Comparison of ENCODE assay signal across 31 cellular contexts in the genomic region with DNA sequence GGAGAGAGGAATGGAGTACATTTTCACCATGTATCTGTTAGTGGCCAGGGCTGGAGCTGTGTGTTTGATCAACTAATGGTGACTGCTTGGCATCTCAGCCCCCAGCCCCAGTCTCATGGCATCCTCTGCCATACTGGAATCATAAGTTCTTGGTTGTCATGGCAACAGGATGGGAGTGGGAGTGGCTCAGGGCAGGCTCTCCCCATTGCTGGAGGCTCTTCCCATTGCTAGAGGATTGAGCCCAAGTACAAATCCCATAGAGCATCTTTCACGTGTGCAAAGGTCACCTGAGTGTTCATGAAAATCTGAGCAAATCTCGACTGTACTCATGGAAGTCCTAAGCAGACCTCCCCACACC. TPM values are rescaled to one million over a fixed set of nuclear protein-coding genes. Genes with fewer than 3 reads are reported as not detected.
A peak's percentile ranks its signal among the peaks of the same experiment; 100 is the strongest.
DNase-seq lines count a peak whose midpoint lies in the region; ATAC-seq and TF ChIP-seq lines count a peak whose summit lies in the region.
"Had no signal": no experiment of that assay in that cellular context is flagged by ENCODE, and none has a peak within 500 bp of the region (broad histone marks: within the 10 kb centered on the region; RNA-seq: fewer than 3 reads in every experiment).

No MANE protein-coding gene starts in this region.

- no peaks in the 10 kb centered on the region for H3K9me3 ChIP-seq in endodermal cell (ENCODE audit: control insufficient read depth, low read length)
- H3K9me3 ChIP-seq: BLaER1 treated with 17β-estradiol and CSF1 and Interleukin-3, amounts not matched to agents 10 nM and 100 nM; mucosa of descending colon; SK-N-SH; upper lobe of left lung had no signal

- H3K4me1 Mint-ChIP-seq in CD14-positive monocyte (peaks cover 7% of the 10 kb centered on the region), endodermal cell (peaks cover 6% of the 10 kb centered on the region)
- H3K4me1 Mint-ChIP-seq in stimulated activated effector memory CD8-positive, alpha-beta T cell treated with anti-CD3 and anti-CD28 coated beads, Interleukin-12 subunit alpha, Interleukin-12 subunit beta, amount 100 ng/mL, for 72 hours = peaks cover 37% of the 10 kb centered on the region

- DNase-seq in DMS 273 (lab: John Stamatoyannopoulos, UW; ENCODE audit: unreplicated experiment) (peak; percentile 38), DMS 273 treated with DMSO at 0.1 percent for 48 hours (lab: John Stamatoyannopoulos, UW) (no peak), CD14-positive monocyte (ENCODE audit: low spot score) (peak; percentile 39), NB4 (ENCODE audit: low read depth) (peak; percentile 25), endodermal cell (peak; percentile 39), ureter (ENCODE audit: low spot score) (no peak)
- no peak for DNase-seq in stimulated activated effector memory CD8-positive, alpha-beta T cell treated with anti-CD3 and anti-CD28 coated beads, Interleukin-12 subunit alpha, Interleukin-12 subunit beta, amount 100 ng/mL, for 72 hours (ENCODE audit: low spot score in 2 of 2)
- DNase-seq: activated CD4-positive, CD25-positive, alpha-beta regulatory T cell treated with anti-CD3 and anti-CD28 coated beads, Interleukin-2, amount 50 U/mL, for 72 hours; activated CD8-positive, alpha-beta T cell treated with anti-CD3 and anti-CD28 coated beads for 36 hours; effector CD4-positive, alpha-beta T cell; H9; KG1; mammary epithelial cell; mucosa of descending colon; NCI-H1436; NCI-H2081; NK-92 treated with Interleukin-12 subunit alpha and Interleukin-12 subunit beta, amount 100 ng/mL, for 24 hours; SK-N-SH; small intestine; stimulated activated naive CD4-positive, alpha-beta T cell; upper lobe of left lung had no signal

- intact Hi-C loops in CD14-positive monocyte (cut with micrococcal nuclease) = loop anchor here in 1 of 2 donors (10.0 kb wide), 1 partner anchor 209 kb away; the partner anchor contains the start of genes C2CD3 and PPME1

- H3K36me3 Mint-ChIP-seq in CD14-positive monocyte (no peaks in the 10 kb centered on the region), endodermal cell (ENCODE audit: low read depth) (no peaks in the 10 kb centered on the region)
- peaks cover 19% of the 10 kb centered on the region for H3K36me3 Mint-ChIP-seq in stimulated activated effector memory CD8-positive, alpha-beta T cell treated with anti-CD3 and anti-CD28 coated beads, Interleukin-12 subunit alpha, Interleukin-12 subunit beta, amount 100 ng/mL, for 72 hours
- H3K36me3 Mint-ChIP-seq: activated naive CD4-positive, alpha-beta T cell treated with anti-CD3 and anti-CD28 coated beads, Interleukin-2, amount 50 U/mL, for 24 hours had no signal

- H3K27ac Mint-ChIP-seq in CD14-positive monocyte = peak overlapping the region in 1 of 7 donors; percentile 15
- no peak overlapping the region for H3K27ac Mint-ChIP-seq in endodermal cell
- H3K27ac Mint-ChIP-seq in stimulated activated effector memory CD8-positive, alpha-beta T cell treated with anti-CD3 and anti-CD28 coated beads, Interleukin-12 subunit alpha, Interleukin-12 subunit beta, amount 100 ng/mL, for 72 hours = no peak overlapping the region
- H3K27ac Mint-ChIP-seq: activated CD8-positive, alpha-beta T cell treated with anti-CD3 and anti-CD28 coated beads for 36 hours; activated naive CD4-positive, alpha-beta T cell treated with anti-CD3 and anti-CD28 coated beads, Interleukin-2, amount 50 U/mL, for 24 hours; activated T-helper 2 cell treated with anti-CD3 and anti-CD28 coated beads, Interferon-gamma antibody, Interleukin-2, Interleukin-4, amounts not matched to agents 10 μg/mL and 5 μg/mL and 100 μg/mL, durations not matched to agents 14 hours and 24 hours and 36 hours; H9; nephron had no signal

- H3K9ac ChIP-seq in endodermal cell (ENCODE audit: extremely low read depth, low read length, poor library complexity, severe bottlenecking) = no peak overlapping the region
- H3K9ac ChIP-seq: BLaER1 treated with 17β-estradiol and CSF1 and Interleukin-3, amounts not matched to agents 10 nM and 100 nM; parathyroid adenoma; SK-N-SH had no signal

- no peak overlapping the region for H3K27ac ChIP-seq in endodermal cell (ENCODE audit: low read depth, low read length)
- H3K27ac ChIP-seq: 22Rv1; BLaER1 treated with 17β-estradiol and CSF1 and Interleukin-3, amounts not matched to agents 10 nM and 100 nM; epithelial cell of prostate; parathyroid adenoma; upper lobe of left lung had no signal

- no peak for TF ChIP-seq POLR2A in NB4 (IDR thresholded peaks at IDR 0.05; ENCODE audit: extremely low read depth, insufficient read length)

- H3K4me1 ChIP-seq in endodermal cell (ENCODE audit: control insufficient read depth, insufficient read depth, low read length) = no peaks in the 10 kb centered on the region
- H3K4me1 ChIP-seq: parathyroid adenoma had no signal

- H3K9me3 Mint-ChIP-seq in CD14-positive monocyte (no peaks in the 10 kb centered on the region), endodermal cell (no peaks in the 10 kb centered on the region)
- H3K9me3 Mint-ChIP-seq in stimulated activated effector memory CD8-positive, alpha-beta T cell treated with anti-CD3 and anti-CD28 coated beads, Interleukin-12 subunit alpha, Interleukin-12 subunit beta, amount 100 ng/mL, for 72 hours = no peaks in the 10 kb centered on the region
- H3K9me3 Mint-ChIP-seq: activated CD8-positive, alpha-beta T cell treated with anti-CD3 and anti-CD28 coated beads for 36 hours; activated naive CD4-positive, alpha-beta T cell treated with anti-CD3 and anti-CD28 coated beads, Interleukin-2, amount 50 U/mL, for 24 hours; activated T-helper 2 cell treated with anti-CD3 and anti-CD28 coated beads, Interferon-gamma antibody, Interleukin-2, Interleukin-4, amounts not matched to agents 10 μg/mL and 5 μg/mL and 100 μg/mL, durations not matched to agents 14 hours and 24 hours and 36 hours; nephron had no signal

- H3K4me3 ChIP-seq in NB4 (ENCODE audit: low read depth, low read length) = no peak overlapping the region
- no peak overlapping the region for H3K4me3 ChIP-seq in endodermal cell (ENCODE audit: low read length)
- H3K4me3 ChIP-seq: BLaER1 treated with 17β-estradiol and CSF1 and Interleukin-3, amounts not matched to agents 10 nM and 100 nM; mucosa of descending colon; upper lobe of left lung had no signal

- WGBS in endodermal cell (ENCODE audit: insufficient coverage in 1 of 2, insufficient read length in 1 of 2), 2 experiments = 67 to 84% methylated on average over 1 to 2 of the region's 2 CpGs

- no peaks in the 10 kb centered on the region for H3K36me3 ChIP-seq in endodermal cell (ENCODE audit: control insufficient read depth, insufficient read depth, low read length)
- H3K36me3 ChIP-seq: BLaER1 treated with 17β-estradiol and CSF1 and Interleukin-3, amounts not matched to agents 10 nM and 100 nM; upper lobe of left lung had no signal

- H3K4me3 Mint-ChIP-seq in CD14-positive monocyte (no peak overlapping the region), endodermal cell (no peak overlapping the region)
- no peak overlapping the region for H3K4me3 Mint-ChIP-seq in stimulated activated effector memory CD8-positive, alpha-beta T cell treated with anti-CD3 and anti-CD28 coated beads, Interleukin-12 subunit alpha, Interleukin-12 subunit beta, amount 100 ng/mL, for 72 hours
- H3K4me3 Mint-ChIP-seq: activated CD8-positive, alpha-beta T cell treated with anti-CD3 and anti-CD28 coated beads for 36 hours; activated naive CD4-positive, alpha-beta T cell treated with anti-CD3 and anti-CD28 coated beads, Interleukin-2, amount 50 U/mL, for 24 hours; nephron had no signal

- ATAC-seq in GM21526 (IDR thresholded peaks at IDR 0.05; ENCODE audit: low FRiP score, unreplicated experiment) = no peak
- ATAC-seq in stimulated activated effector memory CD8-positive, alpha-beta T cell treated with anti-CD3 and anti-CD28 coated beads, Interleukin-12 subunit alpha, Interleukin-12 subunit beta, amount 100 ng/mL, for 72 hours = no peak
- ATAC-seq: activated CD8-positive, alpha-beta T cell treated with anti-CD3 and anti-CD28 coated beads for 36 hours; mucosa of descending colon had no signal

- H3K27me3 Mint-ChIP-seq in CD14-positive monocyte (ENCODE audit: low read depth in 3 of 3) (peaks cover 6 to 16% (median 6%) of the 10 kb centered on the region in 3 donors), endodermal cell (ENCODE audit: insufficient read depth) (peaks cover 11% of the 10 kb centered on the region)
- H3K27me3 Mint-ChIP-seq: activated CD8-positive, alpha-beta T cell treated with anti-CD3 and anti-CD28 coated beads for 36 hours; activated naive CD4-positive, alpha-beta T cell treated with anti-CD3 and anti-CD28 coated beads, Interleukin-2, amount 50 U/mL, for 24 hours had no signal

- H3K27me3 ChIP-seq in endodermal cell (ENCODE audit: control insufficient read depth, insufficient read depth, low read length, poor library complexity, severe bottlenecking) = no peaks in the 10 kb centered on the region
- H3K27me3 ChIP-seq: BLaER1 treated with 17β-estradiol and CSF1 and Interleukin-3, amounts not matched to agents 10 nM and 100 nM; upper lobe of left lung had no signal

- TF ChIP-seq CTCF in CD14-positive monocyte (IDR thresholded peaks at IDR 0.05) = no peak
- no peak for TF ChIP-seq CTCF in NB4 (IDR thresholded peaks at IDR 0.05; ENCODE audit: low read depth, low read length)
- no peak for TF ChIP-seq CTCF in endodermal cell (conservative IDR thresholded peaks at IDR 0.05)

RNA-seq across cellular contexts. Expression of gene DNAJB13, which starts 14.9 kb away (rescaled TPM):
- polyA plus RNA-seq in CD14-positive monocyte = not detected
- total RNA-seq in endodermal cell = 1 to 10 TPM in 1 of 2 donors, under 1 TPM in 1; 0.44 to 1.2 TPM
- polyA plus RNA-seq in endodermal cell (2013, experiment 1 of 2) = 0.43 TPM
- polyA plus RNA-seq in endodermal cell (2013, experiment 2 of 2) = 0.58 TPM
- 2.0 TPM for total RNA-seq in ureter
- total RNA-seq: glomerular endothelial cell, H9, mammary epithelial cell, mucosa of descending colon had no signal
- polyA plus RNA-seq: mammary epithelial cell had no signal

RNA-seq across cellular contexts. Expression of gene UCP2, which starts 16.9 kb away (rescaled TPM):
- polyA plus RNA-seq in CD14-positive monocyte = 100 to 1,000 TPM; 649 to 665 TPM
- total RNA-seq in endodermal cell = 100 to 1,000 TPM; 140 to 202 TPM
- polyA plus RNA-seq in endodermal cell (2013, experiment 1 of 2) = 109 TPM
- polyA plus RNA-seq in endodermal cell (2013, experiment 2 of 2) = 103 TPM
- 269 TPM for total RNA-seq in ureter
- total RNA-seq: MCF 10A had no signal

RNA-seq across cellular contexts. Expression of gene UCP3, which starts 43.1 kb away (rescaled TPM):
- not detected for polyA plus RNA-seq in CD14-positive monocyte
- total RNA-seq in endodermal cell (1 to 10 TPM; 1.9 to 3.5 TPM), ureter (1.9 TPM)
- polyA plus RNA-seq in endodermal cell (2013, experiment 1 of 2) = 0.61 TPM
- polyA plus RNA-seq in endodermal cell (2013, experiment 2 of 2) = 1.1 TPM

Comparison
In these comparisons a context has a peak if more than half of its experiments do, and no peak if none do; other contexts are left out.
1. DNase-seq: peak in DMS 273 (single experiment), CD14-positive monocyte (single experiment), NB4 (single experiment) and endodermal cell (single experiment); none in DMS 273 treated with DMSO at 0.1 percent for 48 hours (single experiment), ureter (single experiment) and stimulated activated effector memory CD8-positive, alpha-beta T cell treated with anti-CD3 and anti-CD28 coated beads, Interleukin-12 subunit alpha, Interleukin-12 subunit beta, amount 100 ng/mL, for 72 hours (0 of 2).